18 cellular contexts compared by ENCODE assay signal in genomic region chr2:25397777-25398176, GRCh38.
"Had no signal": no experiment of that assay in that cellular context is flagged by ENCODE, and none has a peak within 500 bp of the region (broad histone marks: within the 10 kb centered on the region; RNA-seq: fewer than 3 reads in every experiment).

No MANE protein-coding gene starts in this region.

- H3K27me3 Mint-ChIP-seq: activated B cell treated with CpG ODN at 0.5 μM for 24 hours; activated CD4-positive, alpha-beta memory T cell treated with anti-CD3 and anti-CD28 coated beads, Interleukin-2, amount 10 ng/mL, durations not matched to agents 7 days and 5 days; activated T-helper 17 cell treated with anti-CD3 and anti-CD28 coated beads, Interleukin-2, amount 50 U/mL, for 72 hours; stimulated activated naive B cell treated with anti-CD40 and anti-IgM and Interleukin-4, amounts not matched to agents 10 μg/mL and 1 μg/mL and 100 μg/mL, for 72 hours had no signal

- H3K79me2 ChIP-seq: hepatocyte, parathyroid adenoma had no signal

- H3K4me3 ChIP-seq: body of pancreas, dorsolateral prefrontal cortex, hepatocyte, lung had no signal

- H3K9me3 Mint-ChIP-seq: activated B cell treated with CpG ODN at 0.5 μM for 24 hours; activated CD4-positive, alpha-beta memory T cell treated with anti-CD3 and anti-CD28 coated beads, Interleukin-2, amount 10 ng/mL, durations not matched to agents 7 days and 5 days; activated T-helper 17 cell treated with anti-CD3 and anti-CD28 coated beads, Interleukin-2, amount 50 U/mL, for 72 hours; stimulated activated naive B cell treated with anti-CD40 and anti-IgM and Interleukin-4, amounts not matched to agents 10 μg/mL and 1 μg/mL and 100 μg/mL, for 72 hours had no signal

- H3K9ac ChIP-seq: parathyroid adenoma had no signal

- H3K27me3 ChIP-seq: body of pancreas, dorsolateral prefrontal cortex, hepatocyte had no signal

- H3K4me3 Mint-ChIP-seq: activated B cell treated with CpG ODN at 0.5 μM for 24 hours; activated CD4-positive, alpha-beta memory T cell treated with anti-CD3 and anti-CD28 coated beads, Interleukin-2, amount 10 ng/mL, durations not matched to agents 7 days and 5 days; activated T-helper 17 cell treated with anti-CD3 and anti-CD28 coated beads, Interleukin-2, amount 50 U/mL, for 72 hours; nephron; stimulated activated naive B cell treated with anti-CD40 and anti-IgM and Interleukin-4, amounts not matched to agents 10 μg/mL and 1 μg/mL and 100 μg/mL, for 72 hours had no signal

- ATAC-seq: activated T-helper 17 cell treated with anti-CD3 and anti-CD28 coated beads, Interleukin-2, amount 50 U/mL, for 72 hours; body of pancreas; sciatic nerve; stimulated activated naive B cell treated with anti-CD40 and anti-IgM and Interleukin-4, amounts not matched to agents 10 μg/mL and 1 μg/mL and 100 μg/mL, for 72 hours had no signal

- H3K27ac ChIP-seq: body of pancreas, epithelial cell of prostate, hepatocyte, parathyroid adenoma had no signal

- DNase-seq: activated B cell treated with CpG ODN at 0.5 μM for 24 hours; activated CD4-positive, alpha-beta memory T cell treated with anti-CD3 and anti-CD28 coated beads, Interleukin-2, amount 10 ng/mL, durations not matched to agents 7 days and 5 days; activated CD4-positive, alpha-beta T cell treated with anti-CD3 and anti-CD28 coated beads for 4 hours; activated naive CD4-positive, alpha-beta T cell treated with Interleukin-2 at 50 U/mL for 16 hours; activated T-cell treated with anti-CD3 and anti-CD28 coated beads, Interleukin-2, amount 50 U/mL, for 1 hour; body of pancreas; foreskin fibroblast; stimulated activated CD4-positive, alpha-beta T cell treated with anti-CD3 and anti-CD28 coated beads, Interleukin-4, amount 100 ng/mL, for 24 hours; stimulated activated naive B cell treated with anti-CD40 and anti-IgM and Interleukin-4, amounts not matched to agents 10 μg/mL and 1 μg/mL and 100 μg/mL, for 72 hours; T-helper 2 cell had no signal

- H3K9me3 ChIP-seq: body of pancreas had no signal

- H2AFZ ChIP-seq: hepatocyte, parathyroid adenoma had no signal

- H3K4me2 ChIP-seq: hepatocyte had no signal

- H3K27ac Mint-ChIP-seq: activated B cell treated with CpG ODN at 0.5 μM for 24 hours; activated CD4-positive, alpha-beta memory T cell treated with anti-CD3 and anti-CD28 coated beads, Interleukin-2, amount 10 ng/mL, durations not matched to agents 7 days and 5 days; activated T-helper 17 cell treated with anti-CD3 and anti-CD28 coated beads, Interleukin-2, amount 50 U/mL, for 72 hours; nephron; stimulated activated naive B cell treated with anti-CD40 and anti-IgM and Interleukin-4, amounts not matched to agents 10 μg/mL and 1 μg/mL and 100 μg/mL, for 72 hours had no signal
